2 cellular contexts compared by ENCODE assay signal in the genomic region with DNA sequence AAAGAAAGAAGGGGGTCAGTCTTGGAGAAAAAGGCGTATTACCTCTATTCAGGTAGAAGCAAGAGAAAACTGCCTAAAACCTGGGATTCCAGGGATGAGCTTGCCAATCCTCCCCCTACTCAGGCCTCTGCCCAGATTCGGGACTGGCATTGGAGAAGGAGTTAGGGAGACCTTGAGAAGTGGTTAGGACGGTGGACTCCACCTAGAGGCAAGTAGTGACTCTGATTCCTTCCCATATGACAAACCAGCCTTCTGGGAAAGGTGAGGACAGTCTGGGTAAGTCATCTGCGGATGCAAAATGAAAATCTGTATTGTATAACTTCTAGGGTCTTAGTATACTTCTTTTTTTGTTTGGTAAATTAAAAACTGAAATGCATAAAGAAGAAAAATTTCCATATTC.
TF ChIP-seq lines count a peak whose summit lies in the region.

No MANE protein-coding gene starts in this region.

TF ChIP-seq in A549, 52 proteins besides CTCF, POLR2A, EP300 and RAD21 (continued from another document):
- TF ChIP-seq NPAS2 (CRISPR knock-in tag; IDR thresholded peaks at IDR 0.05; ENCODE audit: borderline replicate concordance), result no peak
- no peak for TF ChIP-seq MYC (IDR thresholded peaks at IDR 0.05; ENCODE audit: borderline replicate concordance, low read length)
- TF ChIP-seq, protein P1, sequence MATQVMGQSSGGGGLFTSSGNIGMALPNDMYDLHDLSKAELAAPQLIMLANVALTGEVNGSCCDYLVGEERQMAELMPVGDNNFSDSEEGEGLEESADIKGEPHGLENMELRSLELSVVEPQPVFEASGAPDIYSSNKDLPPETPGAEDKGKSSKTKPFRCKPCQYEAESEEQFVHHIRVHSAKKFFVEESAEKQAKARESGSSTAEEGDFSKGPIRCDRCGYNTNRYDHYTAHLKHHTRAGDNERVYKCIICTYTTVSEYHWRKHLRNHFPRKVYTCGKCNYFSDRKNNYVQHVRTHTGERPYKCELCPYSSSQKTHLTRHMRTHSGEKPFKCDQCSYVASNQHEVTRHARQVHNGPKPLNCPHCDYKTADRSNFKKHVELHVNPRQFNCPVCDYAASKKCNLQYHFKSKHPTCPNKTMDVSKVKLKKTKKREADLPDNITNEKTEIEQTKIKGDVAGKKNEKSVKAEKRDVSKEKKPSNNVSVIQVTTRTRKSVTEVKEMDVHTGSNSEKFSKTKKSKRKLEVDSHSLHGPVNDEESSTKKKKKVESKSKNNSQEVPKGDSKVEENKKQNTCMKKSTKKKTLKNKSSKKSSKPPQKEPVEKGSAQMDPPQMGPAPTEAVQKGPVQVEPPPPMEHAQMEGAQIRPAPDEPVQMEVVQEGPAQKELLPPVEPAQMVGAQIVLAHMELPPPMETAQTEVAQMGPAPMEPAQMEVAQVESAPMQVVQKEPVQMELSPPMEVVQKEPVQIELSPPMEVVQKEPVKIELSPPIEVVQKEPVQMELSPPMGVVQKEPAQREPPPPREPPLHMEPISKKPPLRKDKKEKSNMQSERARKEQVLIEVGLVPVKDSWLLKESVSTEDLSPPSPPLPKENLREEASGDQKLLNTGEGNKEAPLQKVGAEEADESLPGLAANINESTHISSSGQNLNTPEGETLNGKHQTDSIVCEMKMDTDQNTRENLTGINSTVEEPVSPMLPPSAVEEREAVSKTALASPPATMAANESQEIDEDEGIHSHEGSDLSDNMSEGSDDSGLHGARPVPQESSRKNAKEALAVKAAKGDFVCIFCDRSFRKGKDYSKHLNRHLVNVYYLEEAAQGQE (IDR thresholded peaks at IDR 0.05), result no peak
- no peak for TF ChIP-seq CHD4 (IDR thresholded peaks at IDR 0.05; ENCODE audit: borderline replicate concordance)
- TF ChIP-seq CBX2 (IDR thresholded peaks at IDR 0.05; ENCODE audit: borderline replicate concordance, low read depth), result no peak
- TF ChIP-seq ZNF302 (CRISPR knock-in tag; IDR thresholded peaks at IDR 0.05), result no peak
- no peak for TF ChIP-seq KDM5A (IDR thresholded peaks at IDR 0.05)
- no peak for TF ChIP-seq EHMT2 (IDR thresholded peaks at IDR 0.05; ENCODE audit: low read depth)
- no peak for TF ChIP-seq HDAC2 (IDR thresholded peaks at IDR 0.05)
- TF ChIP-seq, protein P2, sequence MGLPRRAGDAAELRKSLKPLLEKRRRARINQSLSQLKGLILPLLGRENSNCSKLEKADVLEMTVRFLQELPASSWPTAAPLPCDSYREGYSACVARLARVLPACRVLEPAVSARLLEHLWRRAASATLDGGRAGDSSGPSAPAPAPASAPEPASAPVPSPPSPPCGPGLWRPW (IDR thresholded peaks at IDR 0.05), result no peak
- no peak for TF ChIP-seq RFX5 (IDR thresholded peaks at IDR 0.05)
- no peak for TF ChIP-seq NFE2L2 (conservative IDR thresholded peaks at IDR 0.05; ENCODE audit: low read length)
- TF ChIP-seq RARB (CRISPR knock-in tag; IDR thresholded peaks at IDR 0.05), result no peak
- no peak for TF ChIP-seq ESRRA (IDR thresholded peaks at IDR 0.05; ENCODE audit: borderline replicate concordance, low read length)
- TF ChIP-seq RCOR1 (IDR thresholded peaks at IDR 0.05; ENCODE audit: low read depth, low read length), result no peak

TF ChIP-seq in HCT116, 20 proteins besides CTCF, POLR2A, EP300 and RAD21 (continued from another document):
- TF ChIP-seq, protein P1 (IDR thresholded peaks at IDR 0.05; ENCODE audit: low read depth), result no peak
- TF ChIP-seq ZFX (IDR thresholded peaks at IDR 0.05), result no peak
- TF ChIP-seq JUND (IDR thresholded peaks at IDR 0.05), result no peak
- TF ChIP-seq EZH2 (IDR thresholded peaks at IDR 0.05), result no peak
- TF ChIP-seq SIN3A (IDR thresholded peaks at IDR 0.05; ENCODE audit: low read depth), result no peak
- TF ChIP-seq EGR1 (IDR thresholded peaks at IDR 0.05; ENCODE audit: low read depth), result no peak
- TF ChIP-seq, protein P3, sequence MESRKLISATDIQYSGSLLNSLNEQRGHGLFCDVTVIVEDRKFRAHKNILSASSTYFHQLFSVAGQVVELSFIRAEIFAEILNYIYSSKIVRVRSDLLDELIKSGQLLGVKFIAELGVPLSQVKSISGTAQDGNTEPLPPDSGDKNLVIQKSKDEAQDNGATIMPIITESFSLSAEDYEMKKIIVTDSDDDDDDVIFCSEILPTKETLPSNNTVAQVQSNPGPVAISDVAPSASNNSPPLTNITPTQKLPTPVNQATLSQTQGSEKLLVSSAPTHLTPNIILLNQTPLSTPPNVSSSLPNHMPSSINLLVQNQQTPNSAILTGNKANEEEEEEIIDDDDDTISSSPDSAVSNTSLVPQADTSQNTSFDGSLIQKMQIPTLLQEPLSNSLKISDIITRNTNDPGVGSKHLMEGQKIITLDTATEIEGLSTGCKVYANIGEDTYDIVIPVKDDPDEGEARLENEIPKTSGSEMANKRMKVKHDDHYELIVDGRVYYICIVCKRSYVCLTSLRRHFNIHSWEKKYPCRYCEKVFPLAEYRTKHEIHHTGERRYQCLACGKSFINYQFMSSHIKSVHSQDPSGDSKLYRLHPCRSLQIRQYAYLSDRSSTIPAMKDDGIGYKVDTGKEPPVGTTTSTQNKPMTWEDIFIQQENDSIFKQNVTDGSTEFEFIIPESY (IDR thresholded peaks at IDR 0.05; ENCODE audit: extremely low read depth, insufficient replicate concordance, low read length), result no peak
